8 cellular contexts compared by ENCODE assay signal in the genomic region with DNA sequence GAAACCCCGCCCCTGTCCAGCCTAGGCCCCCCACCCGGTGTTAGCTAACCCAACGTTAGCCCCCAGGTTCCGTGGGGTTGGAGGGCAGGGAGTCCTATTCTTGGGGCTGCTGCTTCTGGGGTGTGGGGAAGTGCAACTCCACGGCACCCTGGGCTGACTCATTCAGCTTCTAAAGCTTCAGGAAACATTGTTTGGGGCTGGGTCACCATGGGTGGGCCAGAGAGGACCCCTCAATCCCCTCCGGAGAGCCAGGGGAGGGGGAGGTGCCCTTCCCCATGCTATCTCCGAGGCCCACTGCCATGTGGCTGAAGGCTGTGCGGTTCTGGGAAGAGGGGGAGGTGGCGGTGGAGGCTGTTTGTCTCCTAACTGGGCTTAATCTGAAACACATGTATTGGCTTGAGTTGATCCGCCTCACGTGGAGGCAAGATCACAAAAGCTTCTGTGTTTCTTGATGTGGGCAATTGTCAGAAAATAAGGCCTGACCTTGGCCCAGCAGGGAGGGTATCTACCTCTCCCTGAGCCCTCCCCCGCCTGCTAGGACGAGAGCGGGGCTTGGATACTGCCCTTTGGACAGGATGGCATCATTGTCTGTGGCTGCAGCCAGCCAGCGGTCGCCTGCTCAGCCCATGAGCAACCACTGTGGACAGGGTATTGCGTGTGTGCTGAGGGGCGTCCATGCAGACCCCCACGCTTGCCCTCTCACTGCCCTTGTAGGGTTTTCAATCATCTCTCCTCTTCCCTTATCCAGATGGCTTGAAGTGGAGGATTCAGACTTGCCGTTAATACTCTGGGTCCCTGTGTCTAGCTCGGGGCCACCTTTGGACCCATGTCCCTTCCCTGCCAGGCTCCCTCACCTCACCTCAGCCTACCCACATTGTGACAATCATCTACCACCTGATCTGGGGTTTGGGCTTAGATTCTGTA. TPM values are rescaled to one million over a fixed set of nuclear protein-coding genes. Genes with fewer than 3 reads are reported as not detected.
A peak's percentile ranks its signal among the peaks of the same experiment; 100 is the strongest.
DNase-seq lines count a peak whose midpoint lies in the region; ATAC-seq and TF ChIP-seq lines count a peak whose summit lies in the region.

No MANE protein-coding gene starts in this region.

- H3K9me3 ChIP-seq in skeletal muscle satellite cell (replicated peaks; ENCODE audit: low read length): no peaks in the 10 kb centered on the region
- no peaks in the 10 kb centered on the region for H3K9me3 ChIP-seq in OCI-LY7 (ENCODE audit: low read length)

- H3K27ac ChIP-seq in OCI-LY7 (ENCODE audit: low read depth, low read length, poor library complexity, severe bottlenecking): no peak overlapping the region

- H4K20me1 ChIP-seq in OCI-LY7 (ENCODE audit: insufficient read depth, low read length): no peaks in the 10 kb centered on the region

- DNase-seq in activated T-cell treated with anti-CD3 and anti-CD28 coated beads, Interleukin-2, amount 50 U/mL, for 1 hour: peak; percentile 39
- DNase-seq in activated T-cell treated with anti-CD3 and anti-CD28 coated beads for 4 hours (no peak), left cardiac atrium (peak; percentile 66), OCI-LY7 (ENCODE audit: low spot score) (no peak), head of caudate nucleus (no peak)

- peak overlapping the region; percentile 62 for H3K9ac ChIP-seq in skeletal muscle satellite cell (ENCODE audit: low read depth, low read length)

- H3K27ac Mint-ChIP-seq in activated T-helper 17 cell treated with anti-CD3 and anti-CD28 coated beads, Interleukin-2, amount 50 U/mL, for 72 hours: peak overlapping the region; percentile 12

- no peaks in the 10 kb centered on the region for H3K36me3 ChIP-seq in skeletal muscle satellite cell (ENCODE audit: insufficient read depth, low read length)
- no peaks in the 10 kb centered on the region for H3K36me3 ChIP-seq in OCI-LY7 (ENCODE audit: insufficient read depth, low read length)

- H3K9me2 ChIP-seq in OCI-LY7 (ENCODE audit: insufficient read depth, low read length): no peaks in the 10 kb centered on the region

- H3K27me3 Mint-ChIP-seq in activated T-helper 17 cell treated with anti-CD3 and anti-CD28 coated beads, Interleukin-2, amount 50 U/mL, for 72 hours: no peaks in the 10 kb centered on the region

- no peaks in the 10 kb centered on the region for H3K27me3 ChIP-seq in skeletal muscle satellite cell (ENCODE audit: control insufficient read depth, insufficient read depth, low read length)

- POLR2A ChIA-PET in OCI-LY7 (lab: Charles Lee): interaction anchor here (0.5 to 0.6 kb wide), 2 partner anchors 39 to 41 kb away, joined by 3 to 4 read pairs; no protein-coding TSS in a partner anchor

- H3K4me1 ChIP-seq in skeletal muscle satellite cell (ENCODE audit: control insufficient read depth, insufficient read depth, low read length): peaks cover 40% of the 10 kb centered on the region
- no peaks in the 10 kb centered on the region for H3K4me1 ChIP-seq in OCI-LY7 (ENCODE audit: insufficient read depth, low read length, poor library complexity, severe bottlenecking)

- H3K4me2 ChIP-seq in skeletal muscle satellite cell (ENCODE audit: low read length) (peak overlapping the region; percentile 83), OCI-LY7 (ENCODE audit: low read length) (no peak overlapping the region)

- no peaks in the 10 kb centered on the region for H3K36me3 Mint-ChIP-seq in activated T-helper 17 cell treated with anti-CD3 and anti-CD28 coated beads, Interleukin-2, amount 50 U/mL, for 72 hours (ENCODE audit: low read depth)

- TF ChIP-seq CTCF in OCI-LY7 (conservative IDR thresholded peaks at IDR 0.05; ENCODE audit: low read length): no peak

- H3K4me3 ChIP-seq in skeletal muscle satellite cell (ENCODE audit: low read length) (peak overlapping the region; percentile 72), OCI-LY7 (ENCODE audit: low read depth, low read length, poor library complexity, severe bottlenecking) (no peak overlapping the region)

- no peaks in the 10 kb centered on the region for H3K79me2 ChIP-seq in OCI-LY7 (ENCODE audit: insufficient read depth, low read depth, low read length)

- intact Hi-C loops in left cardiac atrium (cut with DNase I): no loop called here
- intact Hi-C loops in OCI-LY7 (cut with micrococcal nuclease; ENCODE audit: unreplicated experiment): no loop called here
- intact Hi-C loops in head of caudate nucleus (cut with DNase I): no loop called here

- no peak overlapping the region for H2AFZ ChIP-seq in OCI-LY7 (ENCODE audit: low read length)

- CTCF ChIA-PET in OCI-LY7 (lab: Charles Lee; ENCODE audit: unreplicated experiment): no interaction called here

- no peak for ATAC-seq in activated T-helper 17 cell treated with anti-CD3 and anti-CD28 coated beads, Interleukin-2, amount 50 U/mL, for 72 hours (replicated peaks)
- ATAC-seq in left cardiac atrium (peak; percentile 47 to 56), GM21529 (IDR thresholded peaks at IDR 0.05; ENCODE audit: unreplicated experiment) (no peak)

- H3K4me1 Mint-ChIP-seq in activated T-helper 17 cell treated with anti-CD3 and anti-CD28 coated beads, Interleukin-2, amount 50 U/mL, for 72 hours: peaks cover 14% of the 10 kb centered on the region

- BruUV-seq in OCI-LY7 (replicated peaks; lab: Mats Ljungman, UMichigan): no TSS peak

- no peaks in the 10 kb centered on the region for H3K9me3 Mint-ChIP-seq in activated T-helper 17 cell treated with anti-CD3 and anti-CD28 coated beads, Interleukin-2, amount 50 U/mL, for 72 hours

- H3K4me3 Mint-ChIP-seq in activated T-helper 17 cell treated with anti-CD3 and anti-CD28 coated beads, Interleukin-2, amount 50 U/mL, for 72 hours: peak overlapping the region; percentile 33

RNA-seq across cellular contexts. Expression of gene SERPINF1, which starts 1.3 kb away (rescaled TPM):
- total RNA-seq in activated T-helper 17 cell treated with anti-CD3 and anti-CD28 coated beads, Interleukin-2, amount 50 U/mL, for 72 hours: not detected
- total RNA-seq in left cardiac atrium (100 to 1,000 TPM; 252 to 407 TPM), OCI-LY7 (2022) (not detected in 2 replicates)
- total RNA-seq in skeletal muscle satellite cell (2012; rRNA removed): 48.2 and 205 TPM in 2 replicates
- not detected in 2 replicates for total RNA-seq in OCI-LY7 (2014; rRNA removed; shearing (Covaris generic))

RNA-seq across cellular contexts. Expression of gene SERPINF2, which starts 20.5 kb away (rescaled TPM):
- under 1 TPM; 0.45 to 0.85 TPM for total RNA-seq in activated T-helper 17 cell treated with anti-CD3 and anti-CD28 coated beads, Interleukin-2, amount 50 U/mL, for 72 hours
- total RNA-seq in left cardiac atrium: 1 to 10 TPM; 4.2 to 4.9 TPM
- total RNA-seq in skeletal muscle satellite cell (2012; rRNA removed): not detected in 2 replicates
- total RNA-seq in OCI-LY7 (2014; rRNA removed; shearing (Covaris generic)): 0.38 and 0.93 TPM in 2 replicates
- 0.76 and 1.0 TPM in 2 replicates for total RNA-seq in OCI-LY7 (2022)

RNA-seq across cellular contexts. Expression of gene WDR81, which starts 38.7 kb away (rescaled TPM):
- total RNA-seq in activated T-helper 17 cell treated with anti-CD3 and anti-CD28 coated beads, Interleukin-2, amount 50 U/mL, for 72 hours: 10 to 100 TPM; 13.2 to 20.2 TPM
- 10 to 100 TPM; 15.4 to 16.1 TPM for total RNA-seq in left cardiac atrium
- 28.4 and 35.2 TPM in 2 replicates for total RNA-seq in skeletal muscle satellite cell (2012; rRNA removed)
- total RNA-seq in OCI-LY7 (2014; rRNA removed; shearing (Covaris generic)): 12.2 and 19.1 TPM in 2 replicates
- 23.5 and 24.4 TPM in 2 replicates for total RNA-seq in OCI-LY7 (2022)

RNA-seq across cellular contexts. Expression of gene TLCD2, which starts 53.0 kb away (rescaled TPM):
- 1 to 10 TPM in 1 of 2 donors, under 1 TPM in 1; 0.26 to 1.1 TPM for total RNA-seq in activated T-helper 17 cell treated with anti-CD3 and anti-CD28 coated beads, Interleukin-2, amount 50 U/mL, for 72 hours
- total RNA-seq in left cardiac atrium: 1 to 10 TPM; 3.7 to 6.0 TPM
- 0.51 and 0.66 TPM in 2 replicates for total RNA-seq in skeletal muscle satellite cell (2012; rRNA removed)
- total RNA-seq in OCI-LY7 (2014; rRNA removed; shearing (Covaris generic)): not detected in 2 replicates
- not detected in 2 replicates for total RNA-seq in OCI-LY7 (2022)

Comparison
In these comparisons a context has a peak if more than half of its experiments do, and no peak if none do; other contexts are left out.
1. DNase-seq: peak in activated T-cell treated with anti-CD3 and anti-CD28 coated beads, Interleukin-2, amount 50 U/mL, for 1 hour (single experiment) and left cardiac atrium (single experiment); none in activated T-cell treated with anti-CD3 and anti-CD28 coated beads for 4 hours (single experiment), OCI-LY7 (single experiment) and head of caudate nucleus (0 of 42).
2. ATAC-seq: peak in left cardiac atrium (2 of 2); none in activated T-helper 17 cell treated with anti-CD3 and anti-CD28 coated beads, Interleukin-2, amount 50 U/mL, for 72 hours (single experiment) and GM21529 (single experiment).
3. RNA of gene SERPINF1, which starts 1.3 kb away (total RNA-seq): 252 to 407 TPM in left cardiac atrium; not detected in activated T-helper 17 cell treated with anti-CD3 and anti-CD28 coated beads, Interleukin-2, amount 50 U/mL, for 72 hours and not detected in OCI-LY7; every median in the first group is over 100 times any median in the second.